In the genomic region with DNA sequence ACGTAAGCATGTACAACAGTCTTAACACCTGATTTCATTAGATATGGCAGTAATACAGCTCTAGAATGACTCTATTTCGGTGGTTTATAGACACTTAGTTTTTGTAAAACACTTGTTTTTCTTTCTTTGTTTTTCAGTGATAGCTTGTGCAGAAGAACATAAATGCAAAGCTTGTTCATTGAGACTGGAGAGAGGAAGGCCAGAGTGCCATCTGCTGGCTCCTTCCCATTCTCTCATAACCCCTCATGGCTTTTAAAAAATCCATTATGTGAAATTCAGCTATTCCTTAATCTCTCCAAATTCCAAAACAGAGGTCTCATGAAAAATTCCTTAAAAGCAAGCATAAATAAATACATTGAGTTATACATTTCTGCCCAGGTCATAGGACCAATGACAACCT, we compare ENCODE assay signal across 9 cellular contexts.
DNase-seq lines count a peak whose midpoint lies in the region; ATAC-seq and TF ChIP-seq lines count a peak whose summit lies in the region.
"Had no signal": no experiment of that assay in that cellular context is flagged by ENCODE, and none has a peak within 500 bp of the region (broad histone marks: within the 10 kb centered on the region; RNA-seq: fewer than 3 reads in every experiment).

No MANE protein-coding gene starts in this region.

- H3K27me3 Mint-ChIP-seq in activated CD8-positive, alpha-beta T cell treated with anti-CD3 and anti-CD28 coated beads, Interleukin-2, amount 10 ng/mL, durations not matched to agents 7 days and 5 days (ENCODE audit: low read depth) = no peaks in the 10 kb centered on the region

- H3K36me3 ChIP-seq in Panc1 (ENCODE audit: control insufficient read depth, insufficient read depth, low read length) (no peaks in the 10 kb centered on the region), fibroblast of lung (ENCODE audit: control insufficient read depth, insufficient read depth, low read length) (no peaks in the 10 kb centered on the region)

- no peak for ATAC-seq in Panc1
- ATAC-seq in activated CD8-positive, alpha-beta T cell treated with anti-CD3 and anti-CD28 coated beads, Interleukin-2, amount 10 ng/mL, durations not matched to agents 7 days and 5 days = no peak
- no peak for ATAC-seq in HG02623 (IDR thresholded peaks at IDR 0.05; ENCODE audit: unreplicated experiment)

- TF ChIP-seq CTCF in Panc1 (IDR thresholded peaks at IDR 0.05) = peak; percentile 53; the same call in 1 of the 2 replicates
- peak; percentile 62 to 80 for TF ChIP-seq CTCF in fibroblast of lung (conservative IDR thresholded peaks at IDR 0.05 in 1 of 2, IDR thresholded peaks at IDR 0.05 in 1 of 2; ENCODE audit: low read depth in 1 of 2, low read length in 2 of 2)
- peak; percentile 67 for TF ChIP-seq CTCF in retinal pigment epithelial cell (conservative IDR thresholded peaks at IDR 0.05; ENCODE audit: low read depth, low read length)

- no peak overlapping the region for H3K4me2 ChIP-seq in fibroblast of lung (ENCODE audit: extremely low read depth, insufficient read depth, low read length)

- intact Hi-C loops in Panc1 (cut with micrococcal nuclease; ENCODE audit: unreplicated experiment) = loop anchor here (5.0 to 10.0 kb wide), 2 partner anchors 369 to 482 kb away; no protein-coding TSS in a partner anchor

- H2AFZ ChIP-seq in fibroblast of lung (ENCODE audit: low read length) = no peak overlapping the region

- H3K4me3 ChIP-seq in Panc1 (ENCODE audit: low read depth in 2 of 2, low read length in 2 of 2) (no peak overlapping the region), fibroblast of lung (replicated peaks in 1 of 4; ENCODE audit: control extremely low read depth in 1 of 4, insufficient read depth in 1 of 4, low read depth in 3 of 4, low read length in 4 of 4) (no peak overlapping the region), retinal pigment epithelial cell (ENCODE audit: low read length) (no peak overlapping the region)

- H3K4me1 ChIP-seq in Panc1 (ENCODE audit: control insufficient read depth, insufficient read depth, low read length) (no peaks in the 10 kb centered on the region), fibroblast of lung (ENCODE audit: control insufficient read depth, extremely low read depth, insufficient read depth, low read length) (no peaks in the 10 kb centered on the region)

- H3K79me2 ChIP-seq in fibroblast of lung (ENCODE audit: control insufficient read depth, insufficient read depth, low read length) = no peaks in the 10 kb centered on the region

- H3K27me3 ChIP-seq in Panc1 (ENCODE audit: control insufficient read depth, insufficient read depth, low read length) (no peaks in the 10 kb centered on the region), fibroblast of lung (ENCODE audit: control insufficient read depth, insufficient read depth, low read length) (no peaks in the 10 kb centered on the region)

- no peaks in the 10 kb centered on the region for H4K20me1 ChIP-seq in fibroblast of lung (ENCODE audit: control insufficient read depth, extremely low read depth, insufficient read depth, low read length)

- CTCF ChIA-PET in Panc1 (lab: Charles Lee) = interaction anchor here (0.6 to 0.7 kb wide), 3 partner anchors 91 to 600 kb away, joined by 3 to 5 read pairs (median 3); no protein-coding TSS in a partner anchor
- CTCF ChIA-PET in activated CD8-positive, alpha-beta T cell treated with anti-CD3 and anti-CD28 coated beads, Interleukin-2, amount 10 ng/mL, durations not matched to agents 7 days and 5 days (lab: Charles Lee) = interaction anchor here (0.7 to 1.0 kb wide), 2 partner anchors 19 to 1389 kb away, joined by 3 read pairs; no protein-coding TSS in a partner anchor

- H3K9me3 ChIP-seq in Panc1 (ENCODE audit: control insufficient read depth, insufficient read depth, low read depth, low read length) (no peaks in the 10 kb centered on the region), fibroblast of lung (ENCODE audit: control insufficient read depth, insufficient read depth, low read depth, low read length) (no peaks in the 10 kb centered on the region)

- no peak overlapping the region for H3K27ac ChIP-seq in Panc1 (ENCODE audit: low read length)
- H3K27ac ChIP-seq in fibroblast of lung (ENCODE audit: insufficient read depth, low read length) = no peak overlapping the region

- H3K9me3 Mint-ChIP-seq in activated CD8-positive, alpha-beta T cell treated with anti-CD3 and anti-CD28 coated beads, Interleukin-2, amount 10 ng/mL, durations not matched to agents 7 days and 5 days (ENCODE audit: insufficient read depth) = no peaks in the 10 kb centered on the region

- DNase-seq in DMS 273 (lab: John Stamatoyannopoulos, UW; ENCODE audit: unreplicated experiment) = peak; percentile 8
- DNase-seq in DMS 273 treated with DMSO at 0.1 percent for 48 hours (lab: John Stamatoyannopoulos, UW) = no peak
- DNase-seq in Panc1 (ENCODE audit: low read depth, low spot score) = no peak
- peak; percentile 28 to 73 for DNase-seq in fibroblast of lung (ENCODE audit: low read depth in 2 of 2)
- DNase-seq in retinal pigment epithelial cell (ENCODE audit: low read depth) = no peak
- no peak for DNase-seq in activated CD4-positive, alpha-beta T cell treated with anti-CD3 and anti-CD28 coated beads for 48 hours
- no peak for DNase-seq in activated CD8-positive, alpha-beta T cell treated with anti-CD3 and anti-CD28 coated beads, Interleukin-2, amount 10 ng/mL, durations not matched to agents 7 days and 5 days
- DNase-seq: NCI-H1436 treated with DMSO at 0.1 percent for 48 hours had no signal

- H3K4me1 Mint-ChIP-seq in activated CD8-positive, alpha-beta T cell treated with anti-CD3 and anti-CD28 coated beads, Interleukin-2, amount 10 ng/mL, durations not matched to agents 7 days and 5 days (ENCODE audit: low read depth) = no peaks in the 10 kb centered on the region

- in situ Hi-C loops in Panc1 (cut with HindIII; ENCODE audit: low pct_unique_long_range_greater_than_20kb, low sequenced_read_pairs) = no loop called here

- H3K27ac Mint-ChIP-seq in activated CD8-positive, alpha-beta T cell treated with anti-CD3 and anti-CD28 coated beads, Interleukin-2, amount 10 ng/mL, durations not matched to agents 7 days and 5 days = no peak overlapping the region

- H3K9ac ChIP-seq in fibroblast of lung (ENCODE audit: insufficient read depth, low read length) = no peak overlapping the region

- no peak overlapping the region for H3K4me3 Mint-ChIP-seq in activated CD8-positive, alpha-beta T cell treated with anti-CD3 and anti-CD28 coated beads, Interleukin-2, amount 10 ng/mL, durations not matched to agents 7 days and 5 days

- BruUV-seq in Panc1 (replicated peaks; lab: Mats Ljungman, UMichigan) = no TSS peak

- H3K36me3 Mint-ChIP-seq in activated CD8-positive, alpha-beta T cell treated with anti-CD3 and anti-CD28 coated beads, Interleukin-2, amount 10 ng/mL, durations not matched to agents 7 days and 5 days (ENCODE audit: low read depth) = no peaks in the 10 kb centered on the region

- POLR2A ChIA-PET in Panc1 (lab: Charles Lee) = interaction anchor here (0.5 kb wide), 1 partner anchor 600 kb away, joined by 4 read pairs; no protein-coding TSS in a partner anchor
- POLR2A ChIA-PET in activated CD8-positive, alpha-beta T cell treated with anti-CD3 and anti-CD28 coated beads, Interleukin-2, amount 10 ng/mL, durations not matched to agents 7 days and 5 days (lab: Charles Lee) = no interaction called here

Comparison
In these comparisons a context has a peak if more than half of its experiments do, and no peak if none do; other contexts are left out.
1. DNase-seq: peak in DMS 273 (single experiment) and fibroblast of lung (2 of 2); none in DMS 273 treated with DMSO at 0.1 percent for 48 hours (single experiment), Panc1 (single experiment), retinal pigment epithelial cell (single experiment), activated CD4-positive, alpha-beta T cell treated with anti-CD3 and anti-CD28 coated beads for 48 hours (single experiment) and activated CD8-positive, alpha-beta T cell treated with anti-CD3 and anti-CD28 coated beads, Interleukin-2, amount 10 ng/mL, durations not matched to agents 7 days and 5 days (single experiment).
2. Peak in every context shown above with its lines, with median percentiles within 50 percentile points of each other: CTCF ChIP-seq.